21 cellular contexts compared by ENCODE assay signal in the genomic region with DNA sequence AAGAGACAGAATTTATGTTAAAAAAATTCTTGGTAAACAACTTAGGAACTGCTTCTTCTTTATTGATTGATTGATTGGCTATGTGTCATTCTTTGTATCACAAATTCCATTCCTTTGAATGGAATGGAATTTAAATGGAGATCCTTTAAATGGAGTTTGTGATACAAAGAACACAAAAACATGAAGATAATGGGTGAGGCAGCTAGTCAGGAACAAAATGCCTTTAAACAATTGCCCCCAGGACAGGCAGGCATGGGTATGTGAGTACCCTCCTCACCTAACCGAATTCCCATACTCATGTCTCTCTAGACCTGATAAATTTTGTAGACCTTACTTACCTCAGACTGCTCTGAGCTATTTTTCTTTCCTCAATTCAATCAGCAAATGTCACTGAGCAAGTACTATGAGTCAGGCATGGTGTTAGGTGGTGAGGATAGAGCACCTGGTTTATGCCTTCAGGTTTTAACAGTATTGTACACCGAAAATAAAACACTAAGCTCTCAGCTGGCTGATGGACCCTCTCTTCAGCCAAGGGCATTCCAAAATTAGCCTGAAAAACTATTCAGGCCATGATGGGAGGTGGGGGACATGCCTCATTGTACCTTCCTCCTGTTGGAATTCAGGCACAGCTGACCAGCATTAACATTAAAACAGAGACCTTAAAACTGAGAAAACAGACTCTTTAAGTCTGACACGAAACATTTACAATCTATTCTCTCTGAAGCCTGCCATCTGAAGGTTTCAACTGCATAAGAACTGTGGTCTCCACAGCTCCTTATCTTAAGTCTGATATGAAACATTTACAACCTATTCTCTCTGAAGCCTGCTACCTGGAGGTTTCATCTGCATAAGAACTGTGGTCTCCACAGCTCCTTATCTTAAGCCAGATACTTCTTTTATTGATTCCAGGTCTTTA. TPM values are rescaled to one million over a fixed set of nuclear protein-coding genes. Genes with fewer than 3 reads are reported as not detected.
A peak's percentile ranks its signal among the peaks of the same experiment; 100 is the strongest.
DNase-seq lines count a peak whose midpoint lies in the region; ATAC-seq and TF ChIP-seq lines count a peak whose summit lies in the region.
"Had no signal": no experiment of that assay in that cellular context is flagged by ENCODE, and none has a peak within 500 bp of the region (broad histone marks: within the 10 kb centered on the region; RNA-seq: fewer than 3 reads in every experiment).

No MANE protein-coding gene starts in this region.

- H3K79me1 ChIP-seq in H9 (ENCODE audit: insufficient read depth, low read depth, low read length, poor library complexity, severe bottlenecking) = no peaks in the 10 kb centered on the region
- H3K79me1 ChIP-seq in mesendoderm (ENCODE audit: low read length) = no peaks in the 10 kb centered on the region

- no peak overlapping the region for H4K91ac ChIP-seq in H9 (ENCODE audit: insufficient read length, low read depth, low read length)

- H3K4me1 ChIP-seq in H9 (ENCODE audit: insufficient read depth, low read length) (peaks cover 17% of the 10 kb centered on the region), PC-9 (replicated peaks; ENCODE audit: insufficient read depth) (peaks cover 66% of the 10 kb centered on the region), foreskin keratinocyte (peaks cover 8% of the 10 kb centered on the region), mesendoderm (ENCODE audit: control insufficient read depth, low read depth, low read length) (peaks cover 23% of the 10 kb centered on the region), osteoblast (ENCODE audit: insufficient read depth, low read length) (peaks cover 3% of the 10 kb centered on the region), MM.1S (ENCODE audit: low read length) (no peaks in the 10 kb centered on the region)
- H3K4me1 ChIP-seq: BLaER1 had no signal

- H3K27me3 ChIP-seq in H9 (ENCODE audit: insufficient read depth, low read length) (no peaks in the 10 kb centered on the region), PC-9 (ENCODE audit: insufficient read depth, low read depth) (no peaks in the 10 kb centered on the region), foreskin keratinocyte (peaks cover 14% of the 10 kb centered on the region), mesendoderm (ENCODE audit: insufficient read depth, low read length, poor library complexity) (no peaks in the 10 kb centered on the region), osteoblast (ENCODE audit: insufficient read depth, low read length) (peaks cover 9% of the 10 kb centered on the region), MM.1S (replicated peaks; ENCODE audit: insufficient read depth, low read length) (no peaks in the 10 kb centered on the region)
- H3K27me3 ChIP-seq: BLaER1 had no signal

- peak; percentile 65 for ATAC-seq in foreskin keratinocyte
- ATAC-seq: A549, GM12878, Panc1, Right ventricle myocardium inferior had no signal

- H2BK120ac ChIP-seq in H9 (ENCODE audit: low read depth, low read length, poor library complexity, severe bottlenecking) = no peak overlapping the region
- peak overlapping the region; percentile 45 for H2BK120ac ChIP-seq in mesendoderm (ENCODE audit: low read depth, low read length)

- H3K9ac ChIP-seq in H9 (ENCODE audit: extremely low read depth, insufficient read length, low read length) = no peak overlapping the region
- no peak overlapping the region for H3K9ac ChIP-seq in mesendoderm (ENCODE audit: low read length)
- H3K9ac ChIP-seq in MM.1S (ENCODE audit: low read length) = no peak overlapping the region
- H3K9ac ChIP-seq: BLaER1 had no signal

- H3K4me3 Mint-ChIP-seq in H9 = peak overlapping the region in 1 of 2 experiments; percentile 22; a peak in 2 of 5 replicates
- H3K4me3 Mint-ChIP-seq: CD4-positive, alpha-beta memory T cell had no signal

- peak overlapping the region; percentile 97 to 99 (median 98) for H3K27ac Mint-ChIP-seq in H9
- H3K27ac Mint-ChIP-seq: CD4-positive, alpha-beta memory T cell had no signal

- no peak overlapping the region for H3K14ac ChIP-seq in H9 (ENCODE audit: insufficient read depth, low read length)

- no peak overlapping the region; the same call in 1 of the 2 replicates for H3K4ac ChIP-seq in H9 (ENCODE audit: low read depth, low read length)
- no peak overlapping the region for H3K4ac ChIP-seq in mesendoderm (ENCODE audit: low read depth, low read length)

- H2AFZ ChIP-seq in H9 (ENCODE audit: low read length) (no peak overlapping the region), PC-9 (no peak overlapping the region), osteoblast (ENCODE audit: low read length) (no peak overlapping the region), MM.1S (ENCODE audit: low read length) (no peak overlapping the region)

- H2AK5ac ChIP-seq in H9 (ENCODE audit: insufficient read length, low read length) = no peak overlapping the region
- peak overlapping the region; percentile 85 for H2AK5ac ChIP-seq in mesendoderm (ENCODE audit: low read length)

- H3K36me3 ChIP-seq in PC-9 (ENCODE audit: low read depth) = no peaks in the 10 kb centered on the region
- H3K36me3 ChIP-seq in mesendoderm (ENCODE audit: control insufficient read depth, insufficient read depth, low read length) = no peaks in the 10 kb centered on the region
- no peaks in the 10 kb centered on the region for H3K36me3 ChIP-seq in osteoblast (ENCODE audit: insufficient read depth, low read length)
- H3K36me3 ChIP-seq in MM.1S (replicated peaks; ENCODE audit: insufficient read depth, low read length) = no peaks in the 10 kb centered on the region
- H3K36me3 ChIP-seq: BLaER1 had no signal

- CTCF ChIA-PET in PC-9 (lab: Charles Lee) (no interaction called here), RWPE1 (lab: Yijun Ruan, JAX) (no interaction called here)

- H2BK5ac ChIP-seq in H9 (ENCODE audit: insufficient read length, low read length) = peak overlapping the region; percentile 15
- peak overlapping the region; percentile 29 for H2BK5ac ChIP-seq in mesendoderm (ENCODE audit: low read length)

- TF ChIP-seq CTCF in H9 (conservative IDR thresholded peaks at IDR 0.05) = no peak
- TF ChIP-seq CTCF in PC-9 (conservative IDR thresholded peaks at IDR 0.05) = no peak
- no peak for TF ChIP-seq CTCF in foreskin keratinocyte (conservative IDR thresholded peaks at IDR 0.05)
- no peak for TF ChIP-seq CTCF in RWPE1 (conservative IDR thresholded peaks at IDR 0.05; ENCODE audit: low read depth)
- TF ChIP-seq CTCF in osteoblast (IDR thresholded peaks at IDR 0.05; ENCODE audit: extremely low read depth, low read depth, low read length) = no peak
- TF ChIP-seq CTCF in MM.1S (IDR thresholded peaks at IDR 0.05; ENCODE audit: low read length) = no peak

- H3K9me3 Mint-ChIP-seq in H9 = peaks cover 4 to 5% of the 10 kb centered on the region in 2 experiments; a peak in 3 of 5 replicates
- H3K9me3 Mint-ChIP-seq: CD4-positive, alpha-beta memory T cell had no signal

- H3K56ac ChIP-seq in H9 (ENCODE audit: insufficient read length, low read depth, low read length) (no peak overlapping the region), mesendoderm (ENCODE audit: low read length) (no peak overlapping the region)

- peaks cover 0 to 15% (median 10%) of the 10 kb centered on the region in 3 experiments; a peak in 5 of 7 replicates for H3K36me3 Mint-ChIP-seq in H9 (ENCODE audit: insufficient read depth in 1 of 3, low read depth in 3 of 3)
- H3K36me3 Mint-ChIP-seq: CD4-positive, alpha-beta memory T cell had no signal

- POLR2A ChIA-PET in PC-9 (lab: Charles Lee; ENCODE audit: unreplicated experiment) (interaction anchor here (0.7 kb wide), 1 partner anchor 1399 kb away, joined by 4 read pairs; no protein-coding TSS in a partner anchor), RWPE1 (lab: Yijun Ruan, JAX; ENCODE audit: low non-redundant PET) (no interaction called here)

- H2BK12ac ChIP-seq in H9 (ENCODE audit: insufficient read length, low read depth, low read length) = no peak overlapping the region

- WGBS in H9 (ENCODE audit: extremely low coverage, insufficient read length, low lambda C conversion rate) = no CpG with 5 or more reads among the region's 3 CpGs
- WGBS in mesendoderm (ENCODE audit: extremely low coverage, insufficient coverage, low lambda C conversion rate) = no CpG with 5 or more reads among the region's 3 CpGs

- no TSS peak for BruUV-seq in PC-9 (replicated peaks; lab: Mats Ljungman, UMichigan)

- H3K4me1 Mint-ChIP-seq in H9 = peaks cover 39 to 46% of the 10 kb centered on the region in 2 experiments
- H3K4me1 Mint-ChIP-seq: CD4-positive, alpha-beta memory T cell had no signal

- no peak overlapping the region for H3K23ac ChIP-seq in H9 (ENCODE audit: insufficient read length, low read depth, low read length)
- no peak overlapping the region for H3K23ac ChIP-seq in mesendoderm (ENCODE audit: low read length)

- DNase-seq in H9 = peak; percentile 47
- peak in 1 of 2 experiments; percentile 63 for DNase-seq in PC-9
- peak in 1 of 2 donors; percentile 44 for DNase-seq in foreskin keratinocyte
- peak; percentile 66 for DNase-seq in mesendoderm
- DNase-seq in RWPE1 (ENCODE audit: low spot score) = no peak
- no peak for DNase-seq in osteoblast (ENCODE audit: insufficient read length, low spot score, missing footprints)
- no peak for DNase-seq in MM.1S
- DNase-seq: CD4-positive, alpha-beta memory T cell; DMS153; GOT3; IMR-90; NCI-H1417 treated with DMSO at 0.1 percent for 48 hours; NCI-H187 treated with DMSO at 0.1 percent for 48 hours; NCI-H345; NCI-H526 had no signal

- H4K5ac ChIP-seq in H9 (ENCODE audit: insufficient read length, low read depth, low read length) = no peak overlapping the region
- H4K5ac ChIP-seq in mesendoderm (ENCODE audit: low read length) = no peak overlapping the region

- no peaks in the 10 kb centered on the region for H3K9me2 ChIP-seq in PC-9 (ENCODE audit: insufficient read depth)
- no peaks in the 10 kb centered on the region for H3K9me2 ChIP-seq in MM.1S (replicated peaks; ENCODE audit: insufficient read depth, low read length)

- intact Hi-C loops in PC-9 (cut with micrococcal nuclease; ENCODE audit: unreplicated experiment) = no loop called here

- peak overlapping the region; percentile 7 for H3K4me2 ChIP-seq in H9 (ENCODE audit: insufficient read depth, insufficient read length, low read length)
- H3K4me2 ChIP-seq in PC-9 = 0 out of 2 replicates have a peak overlapping the region, but pooled peaks have one; percentile 0
- no peak overlapping the region for H3K4me2 ChIP-seq in mesendoderm (ENCODE audit: low read length)
- H3K4me2 ChIP-seq in osteoblast (ENCODE audit: insufficient read depth, low read length) = no peak overlapping the region
- no peak overlapping the region for H3K4me2 ChIP-seq in MM.1S (ENCODE audit: low read depth, low read length)
- H3K4me2 ChIP-seq: A549, BLaER1 had no signal

- H3K27ac ChIP-seq in H9 (ENCODE audit: insufficient read length, low read depth, low read length) = peak overlapping the region; percentile 95
- no peak overlapping the region for H3K27ac ChIP-seq in PC-9
- H3K27ac ChIP-seq in foreskin keratinocyte = no peak overlapping the region
- peak overlapping the region; percentile 42 for H3K27ac ChIP-seq in mesendoderm (ENCODE audit: low read depth, low read length)
- H3K27ac ChIP-seq in RWPE1 = no peak overlapping the region
- no peak overlapping the region for H3K27ac ChIP-seq in osteoblast (ENCODE audit: low read depth, low read length)
- H3K27ac ChIP-seq in MM.1S (ENCODE audit: low read length) = no peak overlapping the region
- H3K27ac ChIP-seq: A549, BLaER1 had no signal

- H3K9me3 ChIP-seq in H9 (ENCODE audit: control insufficient read depth, low read depth, low read length) (no peaks in the 10 kb centered on the region), PC-9 (ENCODE audit: insufficient read depth, low read depth) (no peaks in the 10 kb centered on the region), osteoblast (ENCODE audit: low read depth, low read length) (no peaks in the 10 kb centered on the region), MM.1S (replicated peaks; ENCODE audit: insufficient read depth, low read length) (no peaks in the 10 kb centered on the region)
- H3K9me3 ChIP-seq: A549, BLaER1 had no signal

- H3F3A ChIP-seq in PC-9 (ENCODE audit: insufficient read depth, low read depth) (peaks cover 46% of the 10 kb centered on the region), MM.1S (ENCODE audit: insufficient read depth, low read length) (no peaks in the 10 kb centered on the region)

- peaks cover 3% of the 10 kb centered on the region for H3K23me2 ChIP-seq in H9 (ENCODE audit: insufficient read length, low read depth, low read length, poor library complexity, severe bottlenecking)

- no peaks in the 10 kb centered on the region for H4K20me1 ChIP-seq in H9 (ENCODE audit: control insufficient read depth, insufficient read depth, insufficient read length)
- no peaks in the 10 kb centered on the region for H4K20me1 ChIP-seq in PC-9 (ENCODE audit: insufficient read depth)
- no peaks in the 10 kb centered on the region for H4K20me1 ChIP-seq in osteoblast (ENCODE audit: insufficient read depth, low read length)
- H4K20me1 ChIP-seq in MM.1S (ENCODE audit: insufficient read depth, low read length) = no peaks in the 10 kb centered on the region
- H4K20me1 ChIP-seq: BLaER1 had no signal

- H2BK15ac ChIP-seq in H9 (ENCODE audit: low read depth, low read length) (no peak overlapping the region), mesendoderm (replicated peaks; ENCODE audit: low read depth) (peak overlapping the region; percentile 27)

- H3K79me2 ChIP-seq in H9 (ENCODE audit: insufficient read depth, low read length) (no peaks in the 10 kb centered on the region), PC-9 (ENCODE audit: low read depth) (no peaks in the 10 kb centered on the region), mesendoderm (ENCODE audit: control insufficient read depth, insufficient read depth, low read length) (no peaks in the 10 kb centered on the region), osteoblast (ENCODE audit: insufficient read depth, low read length) (no peaks in the 10 kb centered on the region), MM.1S (ENCODE audit: low read length) (no peaks in the 10 kb centered on the region)

- H3K4me3 ChIP-seq in PC-9 = no peak overlapping the region
- H3K4me3 ChIP-seq in mesendoderm (ENCODE audit: low read length) = no peak overlapping the region
- no peak overlapping the region for H3K4me3 ChIP-seq in osteoblast (ENCODE audit: insufficient read depth, low read length)
- no peak overlapping the region for H3K4me3 ChIP-seq in MM.1S (ENCODE audit: low read length)
- H3K4me3 ChIP-seq: A549, BLaER1, GM12878 had no signal

- peak overlapping the region; percentile 28 for H3K18ac ChIP-seq in H9 (ENCODE audit: insufficient read length, low read depth, low read length)
- peak overlapping the region; percentile 64 for H3K18ac ChIP-seq in mesendoderm (ENCODE audit: low read length)

- no peak overlapping the region for H4K8ac ChIP-seq in H9 (replicated peaks; ENCODE audit: insufficient read length, low read depth, low read length)
- H4K8ac ChIP-seq in mesendoderm (ENCODE audit: low read depth, low read length) = no peak overlapping the region

- no peak overlapping the region for H3T11ph ChIP-seq in H9 (ENCODE audit: low read length)

- no peak overlapping the region for H2BK20ac ChIP-seq in H9 (ENCODE audit: low read depth, low read length, poor library complexity, severe bottlenecking)

- H3K27me3 Mint-ChIP-seq in H9 (ENCODE audit: low read depth) = no peaks in the 10 kb centered on the region
- H3K27me3 Mint-ChIP-seq: CD4-positive, alpha-beta memory T cell had no signal

RNA-seq across cellular contexts. Expression of gene OLFML3, which starts 58.9 kb away (rescaled TPM):
- 171 and 176 TPM in 2 replicates for total RNA-seq in H9 (2021)
- total RNA-seq in PC-9 (2021) = 0.45 and 0.52 TPM in 2 replicates
- 10.6 and 11.1 TPM in 2 replicates for total RNA-seq in foreskin keratinocyte
- 13.0 and 14.2 TPM in 2 replicates for polyA plus RNA-seq in foreskin keratinocyte
- polyA plus RNA-seq in mesendoderm (2013, experiment 1 of 2) = 57.4 TPM
- 60.0 TPM for polyA plus RNA-seq in mesendoderm (2013, experiment 2 of 2)
- total RNA-seq in osteoblast = 359 and 418 TPM in 2 replicates
- total RNA-seq: GM12878, SK-MEL-5 had no signal
- polyA plus RNA-seq: CD4-positive, alpha-beta memory T cell had no signal

Comparison
In these comparisons a context has a peak if more than half of its experiments do, and no peak if none do; other contexts are left out.
1. DNase-seq: peak in H9 (single experiment) and mesendoderm (single experiment); none in RWPE1 (single experiment), osteoblast (single experiment) and MM.1S (single experiment).
2. H3K27ac ChIP-seq: peak in H9 (single experiment) and mesendoderm (single experiment); none in PC-9 (single experiment), foreskin keratinocyte (single experiment), RWPE1 (single experiment), osteoblast (single experiment) and MM.1S (single experiment).
3. H3K4me2 ChIP-seq: peak in H9 (single experiment) and PC-9 (single experiment); none in mesendoderm (single experiment), osteoblast (single experiment) and MM.1S (single experiment).
4. RNA of gene OLFML3, which starts 58.9 kb away (total RNA-seq): 359 to 418 TPM in osteoblast and 171 to 176 TPM in H9; 10.6 to 11.1 TPM in foreskin keratinocyte and 0.45 to 0.52 TPM in PC-9; every median in the first group is over 10 times any median in the second.